In the genomic region with DNA sequence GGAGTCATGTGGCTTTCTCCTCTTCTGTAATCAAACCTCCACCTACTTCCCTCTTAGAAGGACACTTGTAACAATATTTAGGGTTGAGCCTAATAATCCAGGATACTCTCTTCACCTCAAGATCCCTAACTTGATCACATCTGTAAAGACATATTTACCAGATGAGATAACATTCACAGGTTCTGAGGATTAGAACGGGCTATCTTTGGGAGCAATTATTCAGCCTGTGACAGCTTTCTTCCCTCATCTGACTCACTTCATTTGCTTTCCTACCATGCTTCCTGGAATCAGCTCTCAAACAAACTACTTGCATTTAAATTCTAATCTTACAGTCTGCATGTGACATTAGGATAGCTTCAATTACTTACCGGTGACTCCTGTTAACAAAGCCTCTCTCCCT, we compare ENCODE assay signal across 21 cellular contexts.
"Had no signal": no experiment of that assay in that cellular context is flagged by ENCODE, and none has a peak within 500 bp of the region (broad histone marks: within the 10 kb centered on the region; RNA-seq: fewer than 3 reads in every experiment).

No MANE protein-coding gene starts in this region.

- H3K36me3 ChIP-seq: gastroesophageal sphincter, heart left ventricle, neural progenitor cell, spleen, upper lobe of left lung had no signal

- H3K4me2 ChIP-seq: neural progenitor cell had no signal

- H3K9me3 Mint-ChIP-seq: activated CD4-positive, alpha-beta memory T cell treated with anti-CD3 and anti-CD28 coated beads, Interleukin-2, amount 10 ng/mL, durations not matched to agents 7 days and 5 days; activated CD4-positive, alpha-beta T cell treated with anti-CD3 and anti-CD28 coated beads, Interleukin-2, amount 10 ng/mL, durations not matched to agents 24 days and 14 days; neural progenitor cell; T-helper 1 cell treated with Interleukin-12 subunit alpha and Interleukin-12 subunit beta and Interleukin-4 antibody, amounts not matched to agents 30 μg/mL and 1 μg/mL, for 36 hours had no signal

- H3K4me1 Mint-ChIP-seq: activated CD4-positive, alpha-beta memory T cell treated with anti-CD3 and anti-CD28 coated beads, Interleukin-2, amount 10 ng/mL, durations not matched to agents 7 days and 5 days; activated CD4-positive, alpha-beta T cell treated with anti-CD3 and anti-CD28 coated beads, Interleukin-2, amount 10 ng/mL, durations not matched to agents 24 days and 14 days; mesothelial cell of epicardium; naive thymus-derived CD8-positive, alpha-beta T cell; neural progenitor cell had no signal

- H3K27ac ChIP-seq: coronary artery, epithelial cell of prostate, gastroesophageal sphincter, heart left ventricle, neural progenitor cell, spleen, upper lobe of left lung had no signal

- DNase-seq: activated CD4-positive, alpha-beta memory T cell treated with anti-CD3 and anti-CD28 coated beads, Interleukin-2, amount 10 ng/mL, durations not matched to agents 7 days and 5 days; activated CD4-positive, alpha-beta T cell treated with anti-CD3 and anti-CD28 coated beads, Interleukin-2, amount 10 ng/mL, durations not matched to agents 24 days and 14 days; activated gamma-delta T cell; activated naive CD4-positive, alpha-beta T cell treated with anti-CD3 and anti-CD28 coated beads, Interleukin-2, amount 50 U/mL, for 16 hours; cerebellar nuclear complex; heart left ventricle; naive thymus-derived CD8-positive, alpha-beta T cell; retina; spleen; stimulated activated CD4-positive, alpha-beta T cell treated with anti-CD3 and anti-CD28 coated beads, Interleukin-4, amount 100 ng/mL, for 24 hours; stimulated activated naive CD8-positive, alpha-beta T cell treated with anti-CD3 and anti-CD28 coated beads, Interleukin-15, Interleukin-2, amounts not matched to agents 100 U/mL and 50 U/mL, for 24 hours; T1000; upper lobe of left lung had no signal

- H3K27me3 ChIP-seq: gastroesophageal sphincter, heart left ventricle, neural progenitor cell, spleen, upper lobe of left lung had no signal

- H3K9me3 ChIP-seq: gastroesophageal sphincter, heart left ventricle, spleen had no signal

- H2AFZ ChIP-seq: neural progenitor cell had no signal

- H3K27me3 Mint-ChIP-seq: activated CD4-positive, alpha-beta memory T cell treated with anti-CD3 and anti-CD28 coated beads, Interleukin-2, amount 10 ng/mL, durations not matched to agents 7 days and 5 days; activated CD4-positive, alpha-beta T cell treated with anti-CD3 and anti-CD28 coated beads, Interleukin-2, amount 10 ng/mL, durations not matched to agents 24 days and 14 days had no signal

- H3K4me3 Mint-ChIP-seq: activated CD4-positive, alpha-beta memory T cell treated with anti-CD3 and anti-CD28 coated beads, Interleukin-2, amount 10 ng/mL, durations not matched to agents 7 days and 5 days; activated CD4-positive, alpha-beta T cell treated with anti-CD3 and anti-CD28 coated beads, Interleukin-2, amount 10 ng/mL, durations not matched to agents 24 days and 14 days; mesothelial cell of epicardium; naive thymus-derived CD8-positive, alpha-beta T cell; neural progenitor cell; T-helper 1 cell treated with Interleukin-12 subunit alpha and Interleukin-12 subunit beta and Interleukin-4 antibody, amounts not matched to agents 30 μg/mL and 1 μg/mL, for 36 hours had no signal

- H3K4me3 ChIP-seq: coronary artery, gastroesophageal sphincter, heart left ventricle, lung, neural progenitor cell, spleen, upper lobe of left lung had no signal

- H3K9ac ChIP-seq: neural progenitor cell had no signal

- ATAC-seq: gastroesophageal sphincter; heart left ventricle; left lobe of liver; naive thymus-derived CD8-positive, alpha-beta T cell; stimulated activated naive CD8-positive, alpha-beta T cell treated with anti-CD3 and anti-CD28 coated beads, Interleukin-15, Interleukin-2, amounts not matched to agents 100 U/mL and 50 U/mL, for 24 hours had no signal

- H3K27ac Mint-ChIP-seq: activated CD4-positive, alpha-beta memory T cell treated with anti-CD3 and anti-CD28 coated beads, Interleukin-2, amount 10 ng/mL, durations not matched to agents 7 days and 5 days; activated CD4-positive, alpha-beta T cell treated with anti-CD3 and anti-CD28 coated beads, Interleukin-2, amount 10 ng/mL, durations not matched to agents 24 days and 14 days; mesothelial cell of epicardium; naive thymus-derived CD8-positive, alpha-beta T cell; neural progenitor cell; T-helper 1 cell treated with Interleukin-12 subunit alpha and Interleukin-12 subunit beta and Interleukin-4 antibody, amounts not matched to agents 30 μg/mL and 1 μg/mL, for 36 hours had no signal

- H3K4me1 ChIP-seq: gastroesophageal sphincter, heart left ventricle, neural progenitor cell, spleen, upper lobe of left lung had no signal

- H3K36me3 Mint-ChIP-seq: mesothelial cell of epicardium; naive thymus-derived CD8-positive, alpha-beta T cell; neural progenitor cell had no signal
